ENCODE assay signal across 22 cellular contexts in genomic region chr2:132584976-132585817, GRCh38.
A peak's percentile ranks its signal among the peaks of the same experiment; 100 is the strongest.
DNase-seq lines count a peak whose midpoint lies in the region; ATAC-seq and TF ChIP-seq lines count a peak whose summit lies in the region.
"Had no signal": no experiment of that assay in that cellular context is flagged by ENCODE, and none has a peak within 500 bp of the region (broad histone marks: within the 10 kb centered on the region; RNA-seq: fewer than 3 reads in every experiment).

No MANE protein-coding gene starts in this region.

- H3K27ac ChIP-seq in GM23338 (ENCODE audit: low read depth) (no peak overlapping the region), Peyer's patch (no peak overlapping the region)
- H3K27ac ChIP-seq: A549; BLaER1 treated with 17β-estradiol and CSF1 and Interleukin-3, amounts not matched to agents 10 nM and 100 nM; GM23248 had no signal

- ATAC-seq in GM23338 (no peak), HG02610 (IDR thresholded peaks at IDR 0.05; ENCODE audit: unreplicated experiment) (no peak), HG02798 (IDR thresholded peaks at IDR 0.05; ENCODE audit: poor library complexity, unreplicated experiment) (no peak)
- ATAC-seq: A549, HCT116 had no signal

- H3K4me3 ChIP-seq in GM23338: no peak overlapping the region
- no peak overlapping the region for H3K4me3 ChIP-seq in Peyer's patch
- H3K4me3 ChIP-seq: A549; BLaER1 treated with 17β-estradiol and CSF1 and Interleukin-3, amounts not matched to agents 10 nM and 100 nM; GM23248 had no signal

- no peak overlapping the region for H3K4me2 ChIP-seq in GM23338
- H3K4me2 ChIP-seq: A549; BLaER1 treated with 17β-estradiol and CSF1 and Interleukin-3, amounts not matched to agents 10 nM and 100 nM had no signal

- no peak overlapping the region for H3K27ac Mint-ChIP-seq in GM23338
- no peak overlapping the region for H3K27ac Mint-ChIP-seq in glutamatergic neuron (ENCODE audit: unreplicated experiment)
- no peak overlapping the region for H3K27ac Mint-ChIP-seq in osteocyte (ENCODE audit: unreplicated experiment)
- H3K27ac Mint-ChIP-seq: CD4-positive, alpha-beta T cell; CD8-positive, alpha-beta memory T cell; H9 had no signal

- DNase-seq in GM23338 (ENCODE audit: low spot score) (no peak), ecto neural progenitor cell (ENCODE audit: low spot score) (peak; percentile 26), glutamatergic neuron (no peak), osteocyte (ENCODE audit: extremely low spot score, unreplicated experiment) (peak; percentile 86), DMS153 treated with DMSO at 0.1 percent for 48 hours (lab: John Stamatoyannopoulos, UW; ENCODE audit: unreplicated experiment) (no peak), Peyer's patch (no peak)
- DNase-seq: 8988T; ACHN; AML-193; BE2C; CD4-positive, alpha-beta T cell; CD8-positive, alpha-beta memory T cell; DMS 273 treated with DMSO at 0.1 percent for 48 hours; GF-D8; GM23248; H9 had no signal

- H3K79me2 ChIP-seq in GM23338 (replicated peaks; ENCODE audit: insufficient read depth): no peaks in the 10 kb centered on the region

- H3K36me3 Mint-ChIP-seq in GM23338 (ENCODE audit: low read depth): no peaks in the 10 kb centered on the region
- peaks cover 2% of the 10 kb centered on the region for H3K36me3 Mint-ChIP-seq in glutamatergic neuron (ENCODE audit: unreplicated experiment)
- H3K36me3 Mint-ChIP-seq in osteocyte (ENCODE audit: unreplicated experiment): no peaks in the 10 kb centered on the region
- H3K36me3 Mint-ChIP-seq: CD14-positive monocyte; CD8-positive, alpha-beta memory T cell had no signal

- no peaks in the 10 kb centered on the region for H3K9me3 Mint-ChIP-seq in GM23338
- H3K9me3 Mint-ChIP-seq in glutamatergic neuron (ENCODE audit: unreplicated experiment): peaks cover 9% of the 10 kb centered on the region
- H3K9me3 Mint-ChIP-seq in osteocyte (ENCODE audit: unreplicated experiment): no peaks in the 10 kb centered on the region
- H3K9me3 Mint-ChIP-seq: CD4-positive, alpha-beta T cell; H9 had no signal

- H3K4me1 ChIP-seq in GM23338 (ENCODE audit: insufficient read depth) (peaks cover 31% of the 10 kb centered on the region), Peyer's patch (peaks cover 0 to 11% (median 0%) of the 10 kb centered on the region in 4 donors)
- H3K4me1 ChIP-seq: A549, BE2C had no signal

- no peaks in the 10 kb centered on the region for H3F3A ChIP-seq in GM23338 (replicated peaks; ENCODE audit: low read depth)

- H3K27me3 Mint-ChIP-seq in GM23338 (ENCODE audit: insufficient read depth, low read depth, poor library complexity) (peaks cover 6% of the 10 kb centered on the region), glutamatergic neuron (ENCODE audit: unreplicated experiment) (peaks cover 12% of the 10 kb centered on the region), osteocyte (ENCODE audit: unreplicated experiment) (no peaks in the 10 kb centered on the region)
- H3K27me3 Mint-ChIP-seq: CD4-positive, alpha-beta T cell; CD8-positive, alpha-beta memory T cell had no signal

- no peaks in the 10 kb centered on the region for H4K20me1 ChIP-seq in GM23338 (replicated peaks; ENCODE audit: insufficient read depth)
- H4K20me1 ChIP-seq: BLaER1 treated with 17β-estradiol and CSF1 and Interleukin-3, amounts not matched to agents 10 nM and 100 nM had no signal

- H3K9me2 ChIP-seq in GM23338 (ENCODE audit: insufficient read depth): 0 out of 2 replicates have a peak, but pooled peaks cover 4% of the 10 kb centered on the region

- peak overlapping the region; percentile 69 for H2AFZ ChIP-seq in GM23338
- H2AFZ ChIP-seq: GM23248 had no signal

- no peaks in the 10 kb centered on the region for H3K27me3 ChIP-seq in GM23338 (ENCODE audit: insufficient read depth)
- no peaks in the 10 kb centered on the region for H3K27me3 ChIP-seq in Peyer's patch
- H3K27me3 ChIP-seq: BE2C; BLaER1 treated with 17β-estradiol and CSF1 and Interleukin-3, amounts not matched to agents 10 nM and 100 nM had no signal

- TF ChIP-seq POLR2A in Peyer's patch (IDR thresholded peaks at IDR 0.05): no peak

- peaks cover 29% of the 10 kb centered on the region for H3K4me1 Mint-ChIP-seq in GM23338
- H3K4me1 Mint-ChIP-seq in glutamatergic neuron (ENCODE audit: low read depth, unreplicated experiment): peaks cover 38% of the 10 kb centered on the region
- no peaks in the 10 kb centered on the region for H3K4me1 Mint-ChIP-seq in osteocyte (ENCODE audit: unreplicated experiment)
- H3K4me1 Mint-ChIP-seq: CD14-positive monocyte; CD8-positive, alpha-beta memory T cell had no signal

- TF ChIP-seq CTCF in GM23338 (conservative IDR thresholded peaks at IDR 0.05; ENCODE audit: low read depth in 2 of 2) (peak in 1 of 2 experiments; percentile 38; a peak in 2 of 4 replicates), glutamatergic neuron (IDR thresholded peaks at IDR 0.05; ENCODE audit: partially characterized antibody, unreplicated experiment) (no peak), osteocyte (IDR thresholded peaks at IDR 0.05) (no peak), Peyer's patch (IDR thresholded peaks at IDR 0.05) (no peak)

- H3K9me3 ChIP-seq in Peyer's patch: no peaks in the 10 kb centered on the region
- H3K9me3 ChIP-seq: A549; BE2C; BLaER1 treated with 17β-estradiol and CSF1 and Interleukin-3, amounts not matched to agents 10 nM and 100 nM had no signal

- no peaks in the 10 kb centered on the region for H3K36me3 ChIP-seq in GM23338 (ENCODE audit: insufficient read depth)
- H3K36me3 ChIP-seq in Peyer's patch: no peaks in the 10 kb centered on the region
- H3K36me3 ChIP-seq: BE2C; BLaER1 treated with 17β-estradiol and CSF1 and Interleukin-3, amounts not matched to agents 10 nM and 100 nM had no signal

- H3K4me3 Mint-ChIP-seq in GM23338: no peak overlapping the region
- H3K4me3 Mint-ChIP-seq in glutamatergic neuron (ENCODE audit: unreplicated experiment): peak overlapping the region; percentile 42
- H3K4me3 Mint-ChIP-seq in osteocyte (ENCODE audit: unreplicated experiment): no peak overlapping the region
- H3K4me3 Mint-ChIP-seq: CD4-positive, alpha-beta T cell; CD8-positive, alpha-beta memory T cell; H9 had no signal

TF ChIP-seq in GM23338, 12 proteins besides CTCF, POLR2A, EP300 and RAD21 (continues in another document):
- no peak for TF ChIP-seq ZNF462 (CRISPR knock-in tag; IDR thresholded peaks at IDR 0.05)

Comparison
In these comparisons a context has a peak if more than half of its experiments do, and no peak if none do; other contexts are left out.
1. DNase-seq: peak in ecto neural progenitor cell (single experiment) and osteocyte (single experiment); none in GM23338 (single experiment), glutamatergic neuron (single experiment), DMS153 treated with DMSO at 0.1 percent for 48 hours (single experiment) and Peyer's patch (0 of 3).